ENCODE assay signal across 1 cellular context in genomic region chr6:16658661-16659060, GRCh38.
TF ChIP-seq lines count a peak whose summit lies in the region.

No MANE protein-coding gene starts in this region.

TF ChIP-seq in HepG2, 621 proteins besides CTCF, POLR2A, EP300 and RAD21 (continued from another document):
- TF ChIP-seq SOX6 (IDR thresholded peaks at IDR 0.05) (no peak), SOX6 (CRISPR knock-in tag; IDR thresholded peaks at IDR 0.05) (no peak), ZBTB37 (CRISPR knock-in tag; IDR thresholded peaks at IDR 0.05) (no peak), HOXA3 (CRISPR knock-in tag; IDR thresholded peaks at IDR 0.05) (no peak), ZBTB10 (CRISPR knock-in tag; IDR thresholded peaks at IDR 0.05; ENCODE audit: borderline replicate concordance) (no peak), TFDP1 (CRISPR knock-in tag; IDR thresholded peaks at IDR 0.05; ENCODE audit: borderline replicate concordance) (no peak), AKAP8 (CRISPR knock-in tag; IDR thresholded peaks at IDR 0.05) (no peak), HNRNPK (IDR thresholded peaks at IDR 0.05; ENCODE audit: low read depth, low read length, poor library complexity, severe bottlenecking) (no peak), HMGXB3 (CRISPR knock-in tag; IDR thresholded peaks at IDR 0.05; ENCODE audit: borderline replicate concordance) (no peak), JUNB (CRISPR knock-in tag; IDR thresholded peaks at IDR 0.05; ENCODE audit: borderline replicate concordance) (no peak), JUN (CRISPR knock-in tag; IDR thresholded peaks at IDR 0.05) (no peak), FOXA3 (CRISPR knock-in tag; IDR thresholded peaks at IDR 0.05) (no peak), PITX1 (CRISPR knock-in tag; IDR thresholded peaks at IDR 0.05) (no peak), BORCS8-MEF2B (CRISPR knock-in tag; IDR thresholded peaks at IDR 0.05) (no peak), ATF1 (CRISPR knock-in tag; IDR thresholded peaks at IDR 0.05) (no peak), NPAS2 (CRISPR knock-in tag; IDR thresholded peaks at IDR 0.05; ENCODE audit: borderline replicate concordance) (no peak)
